ENCODE assay signal across 9 cellular contexts in the genomic region with DNA sequence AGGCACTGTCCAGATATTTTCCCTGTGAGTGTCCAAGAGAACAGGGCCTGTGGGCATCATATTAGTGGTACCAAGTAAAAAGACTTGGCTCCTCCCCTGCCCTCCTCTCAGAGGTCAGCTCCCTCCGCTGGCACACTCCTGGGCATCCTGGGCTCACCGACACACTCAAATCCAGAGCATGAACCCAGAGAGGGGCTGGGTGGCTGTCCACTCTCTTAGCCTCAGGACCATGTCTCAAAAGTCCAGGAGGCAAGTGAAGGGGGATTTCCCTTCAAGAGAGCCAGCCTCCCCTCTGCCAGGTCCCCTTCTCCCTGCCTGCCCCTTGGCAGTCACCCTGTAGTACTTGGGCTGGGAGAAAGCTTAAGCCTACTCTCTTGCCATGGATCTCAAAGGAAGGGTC. TPM values are rescaled to one million over a fixed set of nuclear protein-coding genes. Genes with fewer than 3 reads are reported as not detected.
A peak's percentile ranks its signal among the peaks of the same experiment; 100 is the strongest.
DNase-seq lines count a peak whose midpoint lies in the region; ATAC-seq, FAIRE-seq and TF ChIP-seq lines count a peak whose summit lies in the region.
"Had no signal": no experiment of that assay in that cellular context is flagged by ENCODE, and none has a peak within 500 bp of the region (broad histone marks: within the 10 kb centered on the region; RNA-seq: fewer than 3 reads in every experiment).

No MANE protein-coding gene starts in this region.

- TF ChIP-seq POLR2A in Peyer's patch (IDR thresholded peaks at IDR 0.05): no peak

- no peak for DNase-seq in CD14-positive monocyte (ENCODE audit: low spot score)
- no peak for DNase-seq in Peyer's patch
- DNase-seq in endodermal cell: peak; percentile 38
- DNase-seq in pancreas: no peak
- DNase-seq in HPDE6-E6E7 (ENCODE audit: extremely low spot score): no peak
- DNase-seq in glomerular visceral epithelial cell (ENCODE audit: extremely low spot score): no peak
- DNase-seq: stimulated activated CD4-positive, alpha-beta T cell treated with anti-CD3 and anti-CD28 coated beads, Interleukin-4, amount 100 ng/mL, for 1 hour had no signal

- H3K27ac ChIP-seq in Peyer's patch (peak overlapping the region; percentile 89 to 99 (median 96)), endodermal cell (ENCODE audit: low read depth, low read length) (no peak overlapping the region), pancreas (peak overlapping the region; percentile 55 to 89 (median 82))

- H3K27me3 ChIP-seq in Peyer's patch: no peaks in the 10 kb centered on the region
- H3K27me3 ChIP-seq in endodermal cell (ENCODE audit: control insufficient read depth, insufficient read depth, low read length, poor library complexity, severe bottlenecking): no peaks in the 10 kb centered on the region
- no peaks in the 10 kb centered on the region for H3K27me3 ChIP-seq in pancreas

- H3K4me1 ChIP-seq in Peyer's patch (peaks cover 27 to 100% (median 77%) of the 10 kb centered on the region in 4 donors), endodermal cell (ENCODE audit: control insufficient read depth, insufficient read depth, low read length) (peaks cover 53% of the 10 kb centered on the region), pancreas (peaks cover 75 to 95% (median 93%) of the 10 kb centered on the region in 3 donors)

- H3K4me1 Mint-ChIP-seq in CD14-positive monocyte: peaks cover 93% of the 10 kb centered on the region
- H3K4me1 Mint-ChIP-seq in endodermal cell: peaks cover 82% of the 10 kb centered on the region

- no peak overlapping the region for H3K4me3 Mint-ChIP-seq in CD14-positive monocyte
- no peak overlapping the region for H3K4me3 Mint-ChIP-seq in endodermal cell

- H3K9me3 ChIP-seq in Peyer's patch (no peaks in the 10 kb centered on the region), endodermal cell (ENCODE audit: control insufficient read depth, low read length) (no peaks in the 10 kb centered on the region), pancreas (no peaks in the 10 kb centered on the region)

- peaks cover 14 to 24% of the 10 kb centered on the region in 2 donors for H3K36me3 Mint-ChIP-seq in CD14-positive monocyte
- H3K36me3 Mint-ChIP-seq in endodermal cell (ENCODE audit: low read depth): peaks cover 3% of the 10 kb centered on the region

- H3K27ac Mint-ChIP-seq in CD14-positive monocyte (peak overlapping the region; percentile 71 to 92 (median 88)), endodermal cell (peak overlapping the region; percentile 99)

- H3K9me3 Mint-ChIP-seq in CD14-positive monocyte (peaks cover 0 to 2% (median 0%) of the 10 kb centered on the region in 7 donors), endodermal cell (no peaks in the 10 kb centered on the region)

- WGBS in endodermal cell (ENCODE audit: insufficient coverage in 1 of 2, insufficient read length in 1 of 2), 2 experiments: 86 to 100% methylated on average over 2 of the region's 2 CpGs
- 87 to 90% methylated on average over 2 of the region's 2 CpGs for WGBS in pancreas, 2 donors

- no peak for ATAC-seq in pancreas
- ATAC-seq in GM19463 (IDR thresholded peaks at IDR 0.05; ENCODE audit: unreplicated experiment): no peak
- no peak for ATAC-seq in GM19324 (IDR thresholded peaks at IDR 0.05; ENCODE audit: low FRiP score, unreplicated experiment)

- intact Hi-C loops in CD14-positive monocyte (cut with micrococcal nuclease) (loop anchor here in 1 of 2 donors (1.0 kb wide), 1 partner anchor 11 kb away; no protein-coding TSS in a partner anchor), pancreas (cut with DNase I) (no loop called here)

- TF ChIP-seq CTCF in CD14-positive monocyte (IDR thresholded peaks at IDR 0.05) (no peak), Peyer's patch (IDR thresholded peaks at IDR 0.05) (no peak), endodermal cell (conservative IDR thresholded peaks at IDR 0.05) (no peak), pancreas (IDR thresholded peaks at IDR 0.05) (no peak)

- H3K4me3 ChIP-seq in Peyer's patch: no peak overlapping the region
- no peak overlapping the region for H3K4me3 ChIP-seq in endodermal cell (ENCODE audit: low read length)
- no peak overlapping the region for H3K4me3 ChIP-seq in pancreas

- no peak overlapping the region for H3K9ac ChIP-seq in endodermal cell (ENCODE audit: extremely low read depth, low read length, poor library complexity, severe bottlenecking)

- no peak for FAIRE-seq in pancreas (lab: Jason Lieb, UNC)

- H3K36me3 ChIP-seq in Peyer's patch (no peaks in the 10 kb centered on the region), endodermal cell (ENCODE audit: control insufficient read depth, insufficient read depth, low read length) (peaks cover 9% of the 10 kb centered on the region), pancreas (no peaks in the 10 kb centered on the region)

- H3K27me3 Mint-ChIP-seq in CD14-positive monocyte (ENCODE audit: low read depth in 3 of 3) (peaks cover 6 to 34% (median 18%) of the 10 kb centered on the region in 3 donors), endodermal cell (ENCODE audit: insufficient read depth) (no peaks in the 10 kb centered on the region)

RNA-seq across cellular contexts. Expression of gene BCL9L, which starts 10.3 kb away (rescaled TPM):
- polyA plus RNA-seq in CD14-positive monocyte: 1 to 10 TPM in 1 of 2 donors, under 1 TPM in 1; 0.11 to 1.8 TPM
- total RNA-seq in Peyer's patch: 10 to 100 TPM; 26.4 to 51.3 (median 34.1) TPM
- 10 to 100 TPM; 73.9 to 77.3 TPM for total RNA-seq in endodermal cell
- 24.3 TPM for polyA plus RNA-seq in endodermal cell (2013, experiment 1 of 2)
- polyA plus RNA-seq in endodermal cell (2013, experiment 2 of 2): 23.6 TPM
- total RNA-seq in pancreas: 10 to 100 TPM; 15.2 to 40.8 (median 23.3) TPM
- polyA plus RNA-seq in pancreas: 10 to 100 TPM in 1 of 2 donors, 1 to 10 TPM in 1; 6.5 to 31.4 TPM

RNA-seq across cellular contexts. Expression of gene CXCR5, which starts 31.7 kb away (rescaled TPM):
- under 1 TPM; 0.08 to 0.09 TPM for polyA plus RNA-seq in CD14-positive monocyte
- total RNA-seq in Peyer's patch: 1 to 10 TPM in 2 of 4 donors, under 1 TPM in 1, not detected in 1; 0.66 to 7.4 (median 1.1) TPM
- under 1 TPM in 1 of 2 donors, not detected in 1; 0.07 TPM for total RNA-seq in endodermal cell
- polyA plus RNA-seq in endodermal cell (2013, experiment 1 of 2): not detected
- polyA plus RNA-seq in endodermal cell (2013, experiment 2 of 2): not detected
- total RNA-seq in pancreas: under 1 TPM; 0.06 to 0.20 (median 0.12) TPM
- under 1 TPM; 0.11 to 0.19 TPM for polyA plus RNA-seq in pancreas

RNA-seq across cellular contexts. Expression of gene UPK2, which starts 40.7 kb away (rescaled TPM):
- polyA plus RNA-seq in CD14-positive monocyte (not detected), pancreas (under 1 TPM; 0.09 to 0.19 TPM)
- total RNA-seq in Peyer's patch (not detected), endodermal cell (under 1 TPM in 1 of 2 donors, not detected in 1; 0.38 TPM), pancreas (under 1 TPM in 1 of 6 donors, not detected in 5; 0.16 TPM)
- 0.36 TPM for polyA plus RNA-seq in endodermal cell (2013, experiment 1 of 2)
- 0.54 TPM for polyA plus RNA-seq in endodermal cell (2013, experiment 2 of 2)

RNA-seq across cellular contexts. Expression of gene FOXR1, which starts 56.2 kb away (rescaled TPM):
- polyA plus RNA-seq in CD14-positive monocyte (not detected), pancreas (not detected)
- total RNA-seq in Peyer's patch (not detected), endodermal cell (not detected), pancreas (not detected)
- not detected for polyA plus RNA-seq in endodermal cell (2013, experiment 1 of 2)
- polyA plus RNA-seq in endodermal cell (2013, experiment 2 of 2): not detected
